10 cellular contexts compared by ENCODE assay signal in the genomic region with DNA sequence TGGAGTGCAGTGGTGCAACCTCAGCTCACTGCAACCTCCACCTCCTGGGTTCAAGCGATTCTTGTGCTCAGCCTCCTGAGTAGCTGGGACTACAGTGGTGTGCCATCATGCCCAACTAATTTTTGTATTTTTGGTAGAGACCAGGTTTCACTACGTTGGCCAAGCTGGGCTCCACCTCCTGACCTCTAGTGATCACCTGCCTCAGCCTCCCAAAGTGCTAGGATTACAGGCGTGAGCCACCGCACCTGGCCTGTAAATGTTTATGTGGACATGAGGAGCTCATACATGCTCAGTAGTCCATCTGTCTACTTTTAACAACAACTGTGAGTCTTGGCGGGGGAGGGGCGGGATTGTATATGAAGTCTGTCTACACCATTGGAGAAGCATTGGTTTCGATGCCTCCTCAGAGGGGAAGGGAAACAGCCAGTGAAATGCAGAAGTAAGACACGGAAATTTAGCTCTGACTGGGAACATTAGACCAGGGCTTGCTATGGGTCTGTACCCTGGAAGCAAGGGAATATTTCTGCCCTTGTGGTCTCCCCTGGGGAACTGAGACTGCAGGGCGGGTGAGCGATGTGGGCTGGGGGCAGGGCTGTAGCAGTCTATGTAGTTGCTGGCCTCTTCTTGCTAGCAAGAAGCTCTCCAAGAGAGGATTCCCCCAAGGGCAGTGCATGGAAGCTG. TPM values are rescaled to one million over a fixed set of nuclear protein-coding genes. Genes with fewer than 3 reads are reported as not detected.
DNase-seq lines count a peak whose midpoint lies in the region; ATAC-seq, FAIRE-seq and TF ChIP-seq lines count a peak whose summit lies in the region.
"Had no signal": no experiment of that assay in that cellular context is flagged by ENCODE, and none has a peak within 500 bp of the region (broad histone marks: within the 10 kb centered on the region; RNA-seq: fewer than 3 reads in every experiment).

No MANE protein-coding gene starts in this region.

- 31% methylated on average over 10 of the region's 10 CpGs for WGBS in GM12878 (ENCODE audit: insufficient coverage, insufficient replicate concordance, low lambda C conversion rate, missing lambda C conversion rate)

- DNase-seq in GM12878 (ENCODE audit: low read depth, low spot score) (peak; percentile 74), BE2C (no peak), DMS79 (lab: John Stamatoyannopoulos, UW) (no peak), DMS153 treated with DMSO at 0.1 percent for 48 hours (lab: John Stamatoyannopoulos, UW; ENCODE audit: unreplicated experiment) (no peak)
- no peak for DNase-seq in activated CD4-positive, alpha-beta T cell treated with anti-CD3 and anti-CD28 coated beads, Interleukin-2, amount 50 U/mL, for 4 hours
- DNase-seq: NCI-H345 had no signal

- ATAC-seq in GM19395 (IDR thresholded peaks at IDR 0.05; ENCODE audit: unreplicated experiment) = peak; percentile 65
- peak; percentile 53 for ATAC-seq in HG03342 (IDR thresholded peaks at IDR 0.05; ENCODE audit: unreplicated experiment)
- peak; percentile 90 for ATAC-seq in GM12878

- no peak for TF ChIP-seq RAD21 in GM12878 (IDR thresholded peaks at IDR 0.05; ENCODE audit: insufficient read depth, low read depth, low read length)

- no peaks in the 10 kb centered on the region for H3K79me2 ChIP-seq in GM12878 (ENCODE audit: control insufficient read depth, insufficient read depth, low read length)

- no peak for TF ChIP-seq CTCF in GM12878 (IDR thresholded peaks at IDR 0.05 in 2 of 3, conservative IDR thresholded peaks at IDR 0.05 in 1 of 3; ENCODE audit: control insufficient read depth in 2 of 3, extremely low read depth in 1 of 3, insufficient read depth in 1 of 3, low read depth in 3 of 3, low read length in 3 of 3)
- TF ChIP-seq CTCF in BE2C (IDR thresholded peaks at IDR 0.05; ENCODE audit: low read depth, low read length) = no peak

- POLR2A ChIA-PET in GM12878 (lab: Charles Lee) = interaction anchor here (0.7 to 2.1 kb wide), 10 partner anchors 9 to 138 kb away, joined by 3 to 15 read pairs (median 4); a partner anchor contains a TSS

- BruUV-seq in GM12878 (replicated peaks; lab: Mats Ljungman, UMichigan) = no TSS peak

- RAD21 ChIA-PET in GM12878 (lab: Charles Lee; ENCODE audit: unreplicated experiment) = interaction anchor here (0.5 to 3.8 kb wide), 21 partner anchors 8 to 238 kb away, joined by 3 to 27 read pairs (median 6); a partner anchor contains a TSS

- peak; percentile 44 for FAIRE-seq in GM12878 (lab: Jason Lieb, UNC)

- intact Hi-C loops in GM12878 (cut with micrococcal nuclease; ENCODE audit: unreplicated experiment) = loop anchor here (1.0 kb wide), 1 partner anchor 22 kb away; no protein-coding TSS in a partner anchor

- H2AFZ ChIP-seq in GM12878 (ENCODE audit: control insufficient read depth, low read depth, low read length) = no peak overlapping the region

- in situ Hi-C loops in GM12878 (cut with MboI) = no loop called here

- H3K9ac ChIP-seq in GM12878 (ENCODE audit: control insufficient read depth, insufficient read depth, low read length) (peak overlapping the region; percentile 10; the same call in 1 of the 2 replicates), skeletal muscle tissue (ENCODE audit: low read depth in 1 of 3, low read length in 3 of 3) (no peak overlapping the region)

- peak overlapping the region; percentile 43 for H3K4me2 ChIP-seq in GM12878 (ENCODE audit: control insufficient read depth, insufficient read depth)

- peak in 1 of 2 experiments; percentile 72; a peak in 2 of 4 replicates for TF ChIP-seq EP300 in GM12878 (IDR thresholded peaks at IDR 0.05; ENCODE audit: borderline replicate concordance in 1 of 2, control insufficient read depth in 1 of 2, low read depth in 2 of 2, low read length in 2 of 2)

- H3K4me3 ChIP-seq in GM12878 (0 out of 2 replicates have a peak overlapping the region, but pooled peaks have one; percentile 2), skeletal muscle tissue (ENCODE audit: low read length in 3 of 3) (no peak overlapping the region), BE2C (ENCODE audit: low read depth, low read length) (no peak overlapping the region)

- H3K27ac ChIP-seq in GM12878 (ENCODE audit: control insufficient read depth, insufficient read depth) = peak overlapping the region; percentile 49
- peak overlapping the region; percentile 38 for H3K27ac ChIP-seq in skeletal muscle tissue (ENCODE audit: low read depth, low read length)

- no peaks in the 10 kb centered on the region for H3K27me3 ChIP-seq in GM12878 (replicated peaks in 1 of 2; ENCODE audit: control insufficient read depth in 2 of 2, insufficient read depth in 2 of 2, low read length in 1 of 2)
- no peaks in the 10 kb centered on the region for H3K27me3 ChIP-seq in skeletal muscle tissue (ENCODE audit: control insufficient read depth in 3 of 3, insufficient read depth in 3 of 3, low read length in 3 of 3)
- H3K27me3 ChIP-seq in BE2C = no peaks in the 10 kb centered on the region

- no peaks in the 10 kb centered on the region for H4K20me1 ChIP-seq in GM12878 (ENCODE audit: control insufficient read depth, insufficient read depth)

- no peaks in the 10 kb centered on the region for H3K9me3 ChIP-seq in GM12878 (replicated peaks; ENCODE audit: control insufficient read depth, insufficient read depth, low read length)
- no peaks in the 10 kb centered on the region for H3K9me3 ChIP-seq in skeletal muscle tissue (ENCODE audit: control insufficient read depth in 3 of 3, low read length in 3 of 3)
- H3K9me3 ChIP-seq in BE2C = no peaks in the 10 kb centered on the region

- CTCF ChIA-PET in GM12878 (lab: Yijun Ruan, JAX) = interaction anchor here (0.8 to 2.7 kb wide), 12 partner anchors 9 to 166 kb away, joined by 3 to 13 read pairs (median 4); a partner anchor contains a TSS

- H3K4me1 ChIP-seq in GM12878 (ENCODE audit: control insufficient read depth, insufficient read depth, low read length) (peaks cover 31% of the 10 kb centered on the region), skeletal muscle tissue (ENCODE audit: control insufficient read depth in 3 of 3, insufficient read depth in 3 of 3, low read length in 3 of 3) (no peaks in the 10 kb centered on the region), BE2C (no peaks in the 10 kb centered on the region)

- peaks cover 3 to 27% of the 10 kb centered on the region in 2 experiments for H3K36me3 ChIP-seq in GM12878 (ENCODE audit: control insufficient read depth in 2 of 2, insufficient read depth in 2 of 2, low read length in 1 of 2)
- H3K36me3 ChIP-seq in skeletal muscle tissue (ENCODE audit: control insufficient read depth in 3 of 3, insufficient read depth in 3 of 3, low read length in 3 of 3) = peaks cover 59 to 75% (median 71%) of the 10 kb centered on the region in 3 donors
- H3K36me3 ChIP-seq in BE2C = peaks cover 6% of the 10 kb centered on the region; the same call in 1 of the 2 replicates

- no peak for TF ChIP-seq POLR2A in GM12878 (IDR thresholded peaks at IDR 0.05; ENCODE audit: low read depth, low read length)

- SMC1A ChIA-PET in GM12878 (lab: Charles Lee; ENCODE audit: uncharacterized antibody, unreplicated experiment) = interaction anchor here (0.7 to 3.2 kb wide), 27 partner anchors 9 to 238 kb away, joined by 3 to 25 read pairs (median 4); a partner anchor contains a TSS

TF ChIP-seq in GM12878, 131 proteins besides CTCF, POLR2A, EP300 and RAD21 (continues in another document):
- peak; percentile 49; the same call in 1 of the 2 replicates for TF ChIP-seq BCL11A (IDR thresholded peaks at IDR 0.05; ENCODE audit: low read depth, low read length)
- no peak for TF ChIP-seq CBX3 (IDR thresholded peaks at IDR 0.05; ENCODE audit: borderline replicate concordance, low read depth)

RNA-seq across cellular contexts. Expression of a gene that starts 9.3 kb away (rescaled TPM):
- total RNA-seq in GM12878 (2013; cell fraction: nucleolus; rRNA removed) = 11.1 and 12.4 TPM in 2 replicates
- total RNA-seq in GM12878 (2014; rRNA removed) = 49.6 and 56.9 TPM in 2 replicates
- 53.6 and 55.1 TPM in 2 replicates for total RNA-seq in GM12878 (2014; rRNA removed; fragmentation: Illumina TruSeq; extraction: Trizol)
- 46.7 and 53.3 TPM in 2 replicates for total RNA-seq in GM12878 (2021)
- 33.6 TPM for polyA plus RNA-seq in GM12878 (2011; ENCODE audit: low read depth)
- polyA plus RNA-seq in GM12878 (2011; rRNA removed) = 64.3 and 74.9 TPM in 2 replicates
- polyA plus RNA-seq in GM12878 (2011; cell fraction: cytosol; rRNA removed) = 82.8 and 88.2 TPM in 2 replicates
- polyA plus RNA-seq in GM12878 (2011; cell fraction: nucleus; rRNA removed) = 47.6 and 55.6 TPM in 2 replicates
- 40.3 and 47.4 TPM in 2 replicates for polyA plus RNA-seq in GM12878 (2012)
- 51.5 and 66.9 TPM in 2 replicates for polyA plus RNA-seq in GM12878 (2014; fragmentation: Illumina TruSeq; extraction: Trizol)
- 10 to 100 TPM; 31.0 to 36.3 TPM for polyA plus RNA-seq in GM12878 (2014; fragmentation: Nextera tagmentation; extraction: Ambion mirVana)
- polyA plus RNA-seq in GM12878 (2014; rRNA removed) = 62.8 and 65.7 TPM in 2 replicates
- 10 to 100 TPM; 59.7 to 60.7 TPM for polyA plus RNA-seq in GM12878 (2016; fragmentation: Nextera tagmentation; extraction: Ambion mirVana)
- 36.2 and 42.1 TPM in 2 replicates for polyA minus RNA-seq in GM12878 (2011; rRNA and poly(A)+ RNA removed)
- polyA minus RNA-seq in GM12878 (2011; cell fraction: cytosol; rRNA and poly(A)+ RNA removed) = 20.0 and 22.7 TPM in 2 replicates
- polyA minus RNA-seq in GM12878 (2011; cell fraction: nucleus; rRNA and poly(A)+ RNA removed) = 8.1 and 12.7 TPM in 2 replicates
- total RNA-seq in skeletal muscle tissue = 33.4 TPM
- 62.5 TPM for polyA plus RNA-seq in BE2C (2012; ENCODE audit: insufficient read depth, insufficient read length, low read depth)

RNA-seq across cellular contexts. Expression of a gene that starts 58.3 kb away (rescaled TPM):
- 4.6 and 6.3 TPM in 2 replicates for total RNA-seq in GM12878 (2013; cell fraction: nucleolus; rRNA removed)
- total RNA-seq in GM12878 (2014; rRNA removed) (0.22 and 1.1 TPM in 2 replicates), GM12878 (2014; rRNA removed; fragmentation: Illumina TruSeq; extraction: Trizol) (0.18 and 0.40 TPM in 2 replicates), GM12878 (2021) (0.80 and 2.2 TPM in 2 replicates), skeletal muscle tissue (not detected)
- 0.26 TPM for polyA plus RNA-seq in GM12878 (2011; ENCODE audit: low read depth)
- polyA plus RNA-seq in GM12878 (2011; rRNA removed) (0.66 and 0.68 TPM in 2 replicates), GM12878 (2014; fragmentation: Illumina TruSeq; extraction: Trizol) (0.19 and 0.93 TPM in 2 replicates), GM12878 (2014; fragmentation: Nextera tagmentation; extraction: Ambion mirVana) (under 1 TPM; 0.47 to 0.64 TPM), GM12878 (2014; rRNA removed) (1.1 and 1.8 TPM in 2 replicates), GM12878 (2016; fragmentation: Nextera tagmentation; extraction: Ambion mirVana) (under 1 TPM in 1 of 2 experiments, not detected in 1; 0.79 TPM)
- 0.85 and 0.92 TPM in 2 replicates for polyA plus RNA-seq in GM12878 (2011; cell fraction: cytosol; rRNA removed)
- polyA plus RNA-seq in GM12878 (2011; cell fraction: nucleus; rRNA removed) = 1.8 and 2.1 TPM in 2 replicates
- 0.48 and 1.1 TPM in 2 replicates for polyA plus RNA-seq in GM12878 (2012)
- polyA minus RNA-seq in GM12878 (2011; rRNA and poly(A)+ RNA removed) = 0.44 and 0.82 TPM in 2 replicates
- polyA minus RNA-seq in GM12878 (2011; cell fraction: cytosol; rRNA and poly(A)+ RNA removed) = not detected in 2 replicates
- 0.48 TPM in 1 of 2 replicates, not detected in the other for polyA minus RNA-seq in GM12878 (2011; cell fraction: nucleus; rRNA and poly(A)+ RNA removed)
- 0.86 TPM for polyA plus RNA-seq in BE2C (2012; ENCODE audit: insufficient read depth, insufficient read length, low read depth)
- total RNA-seq: pulmonary artery endothelial cell had no signal
